Comparison of ENCODE assay signal across 30 cellular contexts in the genomic region with DNA sequence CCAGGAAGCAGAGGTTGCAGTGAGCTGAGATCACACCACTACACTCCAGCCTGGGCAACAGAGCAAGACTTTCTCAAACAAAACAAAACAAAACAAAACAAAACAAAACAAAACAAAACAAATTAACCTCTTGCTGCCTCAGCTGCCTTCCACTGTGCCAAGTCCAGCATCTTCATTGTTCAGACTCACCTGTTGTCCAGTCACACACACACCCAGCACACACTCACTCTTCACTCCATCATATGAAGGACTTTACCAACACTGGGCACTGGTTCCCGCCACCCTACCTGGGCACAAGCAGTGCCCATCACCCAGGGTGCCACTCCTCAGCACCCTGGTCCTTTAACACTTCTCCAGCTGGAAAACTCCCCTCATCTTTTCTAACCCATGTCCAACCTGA. TPM values are rescaled to one million over a fixed set of nuclear protein-coding genes. Genes with fewer than 3 reads are reported as not detected.
DNase-seq lines count a peak whose midpoint lies in the region; ATAC-seq, FAIRE-seq and TF ChIP-seq lines count a peak whose summit lies in the region.
"Had no signal": no experiment of that assay in that cellular context is flagged by ENCODE, and none has a peak within 500 bp of the region (broad histone marks: within the 10 kb centered on the region; RNA-seq: fewer than 3 reads in every experiment).

No MANE protein-coding gene starts in this region.

- H3K56ac ChIP-seq in H1 (replicated peaks; ENCODE audit: insufficient read length, low read depth, low read length), result no peak overlapping the region

- no peak for TF ChIP-seq RAD21 in H1 (IDR thresholded peaks at IDR 0.05 in 1 of 2, conservative IDR thresholded peaks at IDR 0.05 in 1 of 2; ENCODE audit: low read depth in 2 of 2, low read length in 2 of 2)

- H3K79me2 ChIP-seq in H1 (ENCODE audit: control insufficient read depth in 1 of 2, insufficient read depth in 2 of 2, low read length in 2 of 2), result no peaks in the 10 kb centered on the region

- H3K9ac ChIP-seq in H1 (replicated peaks in 1 of 4; ENCODE audit: extremely low read depth in 1 of 4, low read depth in 3 of 4, low read length in 3 of 4), result no peak overlapping the region

- H3K4me2 ChIP-seq in H1 (ENCODE audit: insufficient read depth in 1 of 2, low read depth in 2 of 2, low read length in 2 of 2), result no peak overlapping the region

- peak overlapping the region; percentile 32; the same call in 1 of the 2 replicates for H2BK5ac ChIP-seq in H1 (ENCODE audit: low read depth, low read length)

- no peaks in the 10 kb centered on the region for H3K9me3 Mint-ChIP-seq in activated CD8-positive, alpha-beta T cell treated with anti-CD3 and anti-CD28 coated beads, Interleukin-2, amount 10 ng/mL, durations not matched to agents 7 days and 5 days (ENCODE audit: insufficient read depth)
- no peaks in the 10 kb centered on the region for H3K9me3 Mint-ChIP-seq in activated CD8-positive, alpha-beta T cell treated with anti-CD3 and anti-CD28 coated beads for 36 hours
- no peaks in the 10 kb centered on the region for H3K9me3 Mint-ChIP-seq in progenitor cell of endocrine pancreas (ENCODE audit: low read depth)
- H3K9me3 Mint-ChIP-seq: CD8-positive, alpha-beta memory T cell; central memory CD8-positive, alpha-beta T cell had no signal

- POLR2A ChIA-PET in activated CD8-positive, alpha-beta T cell treated with anti-CD3 and anti-CD28 coated beads, Interleukin-2, amount 10 ng/mL, durations not matched to agents 7 days and 5 days (lab: Charles Lee), result interaction anchor here (0.6 to 1.5 kb wide), 3 partner anchors 64 to 132 kb away, joined by 3 to 5 read pairs (median 3); partner anchors contain the start of genes EPHX1 and SRP9
- POLR2A ChIA-PET in activated CD8-positive, alpha-beta T cell treated with anti-CD3 and anti-CD28 coated beads for 36 hours (lab: Charles Lee), result no interaction called here
- POLR2A ChIA-PET in HEK293 (lab: Yijun Ruan, JAX), result interaction anchor here (0.7 to 2.8 kb wide), 2 partner anchors 14 to 28 kb away, joined by 3 to 10 read pairs; partner anchors contain the start of gene PYCR2
- POLR2A ChIA-PET in H1 (lab: Charles Lee; ENCODE audit: partially characterized antibody), result interaction anchor here (1.1 to 5.3 kb wide), 5 partner anchors 12 to 153 kb away, joined by 3 to 41 read pairs (median 9); partner anchors contain the start of genes H3-3A, LEFTY1 and TMEM63A

- H2AK5ac ChIP-seq in H1 (ENCODE audit: low read depth, low read length), result peak overlapping the region; percentile 45; the same call in 1 of the 2 replicates

- no peaks in the 10 kb centered on the region for H3K9me3 ChIP-seq in HEK293 (ENCODE audit: control insufficient read depth, insufficient read depth, low read depth, low read length)
- H3K9me3 ChIP-seq in H1 (ENCODE audit: insufficient read depth in 2 of 2, low read depth in 1 of 2, low read length in 1 of 2), result no peaks in the 10 kb centered on the region
- H3K9me3 ChIP-seq: prostate gland, right lobe of liver, tibial nerve had no signal

- 86% methylated on average over 1 of the region's 1 CpG; no CpG with 5 or more reads in 1 of the 2 experiments for WGBS in H1 (ENCODE audit: extremely low coverage in 1 of 2, insufficient coverage in 1 of 2, insufficient read length in 1 of 2, insufficient replicate concordance in 2 of 2, low coverage in 1 of 2, low lambda C conversion rate in 2 of 2, missing lambda C conversion rate in 1 of 2), 2 experiments

- H3K23me2 ChIP-seq in H1 (ENCODE audit: low read depth, low read length), result no peaks in the 10 kb centered on the region

- no peak for TF ChIP-seq CTCF in activated CD8-positive, alpha-beta T cell treated with anti-CD3 and anti-CD28 coated beads for 36 hours (IDR thresholded peaks at IDR 0.05)
- TF ChIP-seq CTCF in HEK293 (tag by site-specific recombination; IDR thresholded peaks at IDR 0.05), result no peak
- TF ChIP-seq CTCF in H1 (IDR thresholded peaks at IDR 0.05; ENCODE audit: control extremely low read depth in 1 of 3, insufficient read depth in 1 of 3, low read depth in 1 of 3, low read length in 3 of 3), result no peak
- TF ChIP-seq CTCF in progenitor cell of endocrine pancreas (IDR thresholded peaks at IDR 0.05; ENCODE audit: unreplicated experiment), result no peak

- CTCF ChIA-PET in activated CD8-positive, alpha-beta T cell treated with anti-CD3 and anti-CD28 coated beads, Interleukin-2, amount 10 ng/mL, durations not matched to agents 7 days and 5 days (lab: Charles Lee), result interaction anchor here (1.1 to 5.6 kb wide), 9 partner anchors 10 to 435 kb away, joined by 3 to 63 read pairs (median 7); partner anchors contain the start of genes PYCR2, SRP9 and TMEM63A
- CTCF ChIA-PET in activated CD8-positive, alpha-beta T cell treated with anti-CD3 and anti-CD28 coated beads for 36 hours (lab: Charles Lee), result interaction anchor here (0.9 to 3.4 kb wide), 4 partner anchors 12 to 436 kb away, joined by 3 to 32 read pairs (median 16); partner anchors contain the start of gene TMEM63A
- CTCF ChIA-PET in HEK293 (lab: Yijun Ruan, JAX) (interaction anchor here (0.6 to 9.1 kb wide), 10 partner anchors 23 to 437 kb away, joined by 3 to 84 read pairs (median 7); partner anchors contain the start of gene TMEM63A), H1 (lab: Charles Lee; ENCODE audit: partially characterized antibody) (interaction anchor here (0.8 to 18.7 kb wide), 13 partner anchors 11 to 427 kb away, joined by 3 to 406 read pairs (median 7); partner anchors contain the start of genes LEFTY1, PYCR2 and TMEM63A)

- H3K4me1 Mint-ChIP-seq in activated CD8-positive, alpha-beta T cell treated with anti-CD3 and anti-CD28 coated beads, Interleukin-2, amount 10 ng/mL, durations not matched to agents 7 days and 5 days (ENCODE audit: low read depth), result peaks cover 17% of the 10 kb centered on the region
- peaks cover 22% of the 10 kb centered on the region for H3K4me1 Mint-ChIP-seq in activated CD8-positive, alpha-beta T cell treated with anti-CD3 and anti-CD28 coated beads for 36 hours (ENCODE audit: low read depth)
- H3K4me1 Mint-ChIP-seq in progenitor cell of endocrine pancreas (ENCODE audit: low read depth), result peaks cover 12% of the 10 kb centered on the region

- H2AFZ ChIP-seq in H1 (ENCODE audit: low read length), result no peak overlapping the region

- no peak overlapping the region for H4K5ac ChIP-seq in H1 (ENCODE audit: insufficient read length, low read depth, low read length)

- peak overlapping the region; percentile 89; the same call in 1 of the 2 replicates for H2BK20ac ChIP-seq in H1 (ENCODE audit: low read length)

- no peaks in the 10 kb centered on the region for H3K36me3 Mint-ChIP-seq in activated CD8-positive, alpha-beta T cell treated with anti-CD3 and anti-CD28 coated beads, Interleukin-2, amount 10 ng/mL, durations not matched to agents 7 days and 5 days (ENCODE audit: low read depth)
- H3K36me3 Mint-ChIP-seq in activated CD8-positive, alpha-beta T cell treated with anti-CD3 and anti-CD28 coated beads for 36 hours (ENCODE audit: low read depth), result no peaks in the 10 kb centered on the region
- H3K36me3 Mint-ChIP-seq in progenitor cell of endocrine pancreas (ENCODE audit: insufficient read depth), result peaks cover 3% of the 10 kb centered on the region

- no peak overlapping the region for H4K8ac ChIP-seq in H1 (ENCODE audit: extremely low read depth, insufficient read depth, low read length)

- intact Hi-C loops in activated CD8-positive, alpha-beta T cell treated with anti-CD3 and anti-CD28 coated beads for 36 hours (cut with micrococcal nuclease), result no loop called here

- H3K14ac ChIP-seq in H1 (ENCODE audit: insufficient read length), result no peak overlapping the region

- H3K36me3 ChIP-seq in HEK293 (ENCODE audit: control insufficient read depth in 2 of 2, insufficient read depth in 1 of 2, low read length in 2 of 2), result peaks cover 0 to 3% of the 10 kb centered on the region in 2 experiments; a peak in 1 of 3 replicates
- H3K36me3 ChIP-seq in H1 (ENCODE audit: control insufficient read depth in 2 of 4, insufficient read depth in 4 of 4, low read length in 3 of 4), result no peaks in the 10 kb centered on the region
- H3K36me3 ChIP-seq: prostate gland, right lobe of liver had no signal

- H4K91ac ChIP-seq in H1 (replicated peaks; ENCODE audit: insufficient read length, low read length), result no peak overlapping the region

- no peak overlapping the region for H3K4me3 Mint-ChIP-seq in activated CD8-positive, alpha-beta T cell treated with anti-CD3 and anti-CD28 coated beads, Interleukin-2, amount 10 ng/mL, durations not matched to agents 7 days and 5 days
- H3K4me3 Mint-ChIP-seq in activated CD8-positive, alpha-beta T cell treated with anti-CD3 and anti-CD28 coated beads for 36 hours, result no peak overlapping the region
- no peak overlapping the region for H3K4me3 Mint-ChIP-seq in progenitor cell of endocrine pancreas (ENCODE audit: low read depth)
- H3K4me3 Mint-ChIP-seq: central memory CD8-positive, alpha-beta T cell had no signal

- peak overlapping the region; percentile 18; the same call in 1 of the 2 replicates for H2BK12ac ChIP-seq in H1 (ENCODE audit: low read depth, low read length)

- no peak overlapping the region for H2BK120ac ChIP-seq in H1 (replicated peaks; ENCODE audit: low read depth, low read length)

- H3K18ac ChIP-seq in H1 (ENCODE audit: extremely low read depth, low read length), result no peak overlapping the region

- no peaks in the 10 kb centered on the region for H3K79me1 ChIP-seq in H1 (ENCODE audit: low read depth, low read length)

- H3K27ac ChIP-seq in HEK293 (ENCODE audit: extremely low read depth, low read depth, low read length), result no peak overlapping the region
- H3K27ac ChIP-seq in H1 (ENCODE audit: low read depth, low read length), result no peak overlapping the region
- H3K27ac ChIP-seq: prostate gland, right lobe of liver, SK-N-MC, tibial nerve had no signal

- peak overlapping the region; percentile 36 for H3K4ac ChIP-seq in H1 (replicated peaks; ENCODE audit: insufficient read length, low read depth, low read length)

- FAIRE-seq in H1 (lab: Jason Lieb, UNC) (no peak), urothelium cell line (lab: Jason Lieb, UNC) (no peak)
- FAIRE-seq: GM12892 had no signal

- no peak overlapping the region for H3K4me3 ChIP-seq in HEK293 (ENCODE audit: low read depth, low read length)
- no peak overlapping the region for H3K4me3 ChIP-seq in H1 (ENCODE audit: extremely low read depth in 1 of 4, insufficient read depth in 2 of 4, low read depth in 3 of 4, low read length in 4 of 4)
- H3K4me3 ChIP-seq: prostate gland, right lobe of liver, SK-N-MC, tibial nerve had no signal

- ATAC-seq in activated CD8-positive, alpha-beta T cell treated with anti-CD3 and anti-CD28 coated beads, Interleukin-2, amount 10 ng/mL, durations not matched to agents 7 days and 5 days, result no peak
- ATAC-seq in activated CD8-positive, alpha-beta T cell treated with anti-CD3 and anti-CD28 coated beads for 36 hours, result no peak
- no peak for ATAC-seq in left lobe of liver
- ATAC-seq: esophagus mucosa, HCT116, left ventricle myocardium superior, right lobe of liver had no signal

- H2BK15ac ChIP-seq in H1 (ENCODE audit: low read length), result 0 out of 2 replicates have a peak overlapping the region, but pooled peaks have one; percentile 31

- no peaks in the 10 kb centered on the region; a peak in 2 of 7 replicates for H3K27me3 ChIP-seq in H1 (replicated peaks in 1 of 4; ENCODE audit: control insufficient read depth in 3 of 4, extremely low read depth in 1 of 4, insufficient read depth in 3 of 4, low read length in 3 of 4)
- H3K27me3 ChIP-seq: right lobe of liver, tibial nerve had no signal

- DNase-seq in activated CD8-positive, alpha-beta T cell treated with anti-CD3 and anti-CD28 coated beads, Interleukin-2, amount 10 ng/mL, durations not matched to agents 7 days and 5 days, result no peak
- no peak for DNase-seq in activated CD8-positive, alpha-beta T cell treated with anti-CD3 and anti-CD28 coated beads for 36 hours
- no peak for DNase-seq in H1 (ENCODE audit: low read depth in 1 of 2, low spot score in 2 of 2)
- no peak for DNase-seq in progenitor cell of endocrine pancreas (ENCODE audit: low spot score, unreplicated experiment)
- no peak for DNase-seq in stimulated activated CD4-positive, alpha-beta T cell treated with anti-CD3 and anti-CD28 coated beads, Interleukin-1b, Interleukin-23, amount 100 ng/mL, for 48 hours
- no peak for DNase-seq in left lobe of liver (ENCODE audit: low spot score)
- DNase-seq in urothelium cell line (ENCODE audit: low spot score), result no peak
- DNase-seq: activated effector memory CD4-positive, alpha-beta T cell treated with Interleukin-2 at 50 U/mL for 16 hours; AML-193; CD8-positive, alpha-beta memory T cell; head of caudate nucleus; islet precursor cell; left ventricle myocardium superior; MV-4-11; NCI-H446 treated with DMSO at 0.1 percent for 48 hours; PC-3; stimulated activated CD4-positive, alpha-beta T cell treated with anti-CD3 and anti-CD28 coated beads, Interleukin-2, amount 100 ng/mL, for 48 hours had no signal

- no peak for TF ChIP-seq EP300 in H1 (IDR thresholded peaks at IDR 0.05; ENCODE audit: borderline replicate concordance in 1 of 2, low read depth in 2 of 2, low read length in 2 of 2)

- H4K20me1 ChIP-seq in H1 (replicated peaks in 1 of 2; ENCODE audit: control insufficient read depth in 1 of 2, insufficient read depth in 2 of 2, low read length in 2 of 2), result no peaks in the 10 kb centered on the region

- peaks cover 7% of the 10 kb centered on the region for H3K27me3 Mint-ChIP-seq in activated CD8-positive, alpha-beta T cell treated with anti-CD3 and anti-CD28 coated beads, Interleukin-2, amount 10 ng/mL, durations not matched to agents 7 days and 5 days (ENCODE audit: low read depth)
- no peaks in the 10 kb centered on the region for H3K27me3 Mint-ChIP-seq in activated CD8-positive, alpha-beta T cell treated with anti-CD3 and anti-CD28 coated beads for 36 hours
- H3K27me3 Mint-ChIP-seq in progenitor cell of endocrine pancreas, result peaks cover 24% of the 10 kb centered on the region
- H3K27me3 Mint-ChIP-seq: CD8-positive, alpha-beta memory T cell; central memory CD8-positive, alpha-beta T cell had no signal

- H3K4me1 ChIP-seq in HEK293 (ENCODE audit: control insufficient read depth, insufficient read depth, low read length) (no peaks in the 10 kb centered on the region), H1 (replicated peaks in 1 of 4; ENCODE audit: control insufficient read depth in 3 of 4, insufficient read depth in 4 of 4, low read length in 3 of 4) (peaks cover 0 to 7% (median 1%) of the 10 kb centered on the region in 4 experiments; a peak in 2 of 7 replicates)
- H3K4me1 ChIP-seq: prostate gland had no signal

- peak overlapping the region; percentile 7 for H3K27ac Mint-ChIP-seq in activated CD8-positive, alpha-beta T cell treated with anti-CD3 and anti-CD28 coated beads, Interleukin-2, amount 10 ng/mL, durations not matched to agents 7 days and 5 days
- H3K27ac Mint-ChIP-seq in activated CD8-positive, alpha-beta T cell treated with anti-CD3 and anti-CD28 coated beads for 36 hours, result no peak overlapping the region
- H3K27ac Mint-ChIP-seq in progenitor cell of endocrine pancreas, result peak overlapping the region; percentile 49

- no peak for TF ChIP-seq POLR2A in H1 (IDR thresholded peaks at IDR 0.05; ENCODE audit: control extremely low read depth in 1 of 2, low read depth in 2 of 2, low read length in 2 of 2)

- no peak overlapping the region for H3K23ac ChIP-seq in H1 (ENCODE audit: insufficient read length)

RNA-seq across cellular contexts. Expression of gene PYCR2, which starts 14.6 kb away (rescaled TPM):
- total RNA-seq in activated CD8-positive, alpha-beta T cell treated with anti-CD3 and anti-CD28 coated beads, Interleukin-2, amount 10 ng/mL, durations not matched to agents 7 days and 5 days, result 100 to 1,000 TPM; 122 to 126 TPM
- 100 to 1,000 TPM; 132 to 134 TPM for total RNA-seq in activated CD8-positive, alpha-beta T cell treated with anti-CD3 and anti-CD28 coated beads for 36 hours
- total RNA-seq in H1 (2021; fragmentation: NEBNext Ultra II Directional; extraction: Animal tissue kit (Norgen Biotek cat#: 25700)), result 84.3 and 84.6 TPM in 2 replicates
- 79.3 and 96.6 TPM in 2 replicates for polyA plus RNA-seq in H1 (2011; rRNA removed)
- 96.5 TPM for polyA plus RNA-seq in H1 (2011; cell fraction: cytosol; rRNA removed)
- 96.7 TPM for polyA plus RNA-seq in H1 (2011; cell fraction: nucleus; rRNA removed)
- polyA plus RNA-seq in H1 (2012, experiment 1 of 2), result 63.1 to 84.9 TPM (median 76.1 TPM) in 4 replicates
- 59.4 TPM for polyA plus RNA-seq in H1 (2012, experiment 2 of 2)
- 113 TPM for polyA plus RNA-seq in H1 (2013, experiment 1 of 2)
- 115 TPM for polyA plus RNA-seq in H1 (2013, experiment 2 of 2)
- 41.8 and 68.7 TPM in 2 replicates for polyA minus RNA-seq in H1 (2011; rRNA and poly(A)+ RNA removed)
- 22.0 TPM for polyA minus RNA-seq in H1 (2011; cell fraction: cytosol; rRNA and poly(A)+ RNA removed)
- 26.9 TPM for polyA minus RNA-seq in H1 (2011; cell fraction: nucleus; rRNA and poly(A)+ RNA removed)
- 54.5 and 54.8 TPM in 2 replicates for total RNA-seq in progenitor cell of endocrine pancreas
- total RNA-seq in left lobe of liver, result 26.9 TPM

RNA-seq across cellular contexts. Expression of gene LEFTY1, which starts 20.5 kb away (rescaled TPM):
- not detected for total RNA-seq in activated CD8-positive, alpha-beta T cell treated with anti-CD3 and anti-CD28 coated beads, Interleukin-2, amount 10 ng/mL, durations not matched to agents 7 days and 5 days
- under 1 TPM; 0.16 to 0.83 TPM for total RNA-seq in activated CD8-positive, alpha-beta T cell treated with anti-CD3 and anti-CD28 coated beads for 36 hours
- 8.4 and 11.7 TPM in 2 replicates for total RNA-seq in H1 (2021; fragmentation: NEBNext Ultra II Directional; extraction: Animal tissue kit (Norgen Biotek cat#: 25700))
- 4.5 and 7.3 TPM in 2 replicates for polyA plus RNA-seq in H1 (2011; rRNA removed)
- 7.1 TPM for polyA plus RNA-seq in H1 (2011; cell fraction: cytosol; rRNA removed)
- 8.4 TPM for polyA plus RNA-seq in H1 (2011; cell fraction: nucleus; rRNA removed)
- polyA plus RNA-seq in H1 (2012, experiment 1 of 2), result 1.8 to 3.5 TPM (median 3.1 TPM) in 4 replicates
- polyA plus RNA-seq in H1 (2012, experiment 2 of 2), result 3.5 TPM
- polyA plus RNA-seq in H1 (2013, experiment 1 of 2), result 112 TPM
- 131 TPM for polyA plus RNA-seq in H1 (2013, experiment 2 of 2)
- 0.66 and 1.3 TPM in 2 replicates for polyA minus RNA-seq in H1 (2011; rRNA and poly(A)+ RNA removed)
- polyA minus RNA-seq in H1 (2011; cell fraction: cytosol; rRNA and poly(A)+ RNA removed), result 3.0 TPM
- 3.1 TPM for polyA minus RNA-seq in H1 (2011; cell fraction: nucleus; rRNA and poly(A)+ RNA removed)
- total RNA-seq in progenitor cell of endocrine pancreas (22.9 and 26.0 TPM in 2 replicates), left lobe of liver (1.3 TPM)
- total RNA-seq: A673; CD8-positive, alpha-beta memory T cell; esophagus mucosa; fibroblast of villous mesenchyme; left ventricle myocardium superior; LHCN-M2; PC-3; T-helper 2 cell treated with Interferon-gamma antibody and Interleukin-4, amounts not matched to agents 100 ng/mL and 5 ng/mL, for 36 hours had no signal

RNA-seq across cellular contexts. Expression of gene TMEM63A, which starts 27.3 kb away (rescaled TPM):
- 10 to 100 TPM; 83.5 to 85.8 TPM for total RNA-seq in activated CD8-positive, alpha-beta T cell treated with anti-CD3 and anti-CD28 coated beads, Interleukin-2, amount 10 ng/mL, durations not matched to agents 7 days and 5 days
- 10 to 100 TPM; 51.4 to 54.6 TPM for total RNA-seq in activated CD8-positive, alpha-beta T cell treated with anti-CD3 and anti-CD28 coated beads for 36 hours
- total RNA-seq in H1 (2021; fragmentation: NEBNext Ultra II Directional; extraction: Animal tissue kit (Norgen Biotek cat#: 25700)), result 41.2 and 55.4 TPM in 2 replicates
- polyA plus RNA-seq in H1 (2011; rRNA removed), result 26.1 and 38.5 TPM in 2 replicates
- 28.6 TPM for polyA plus RNA-seq in H1 (2011; cell fraction: cytosol; rRNA removed)
- polyA plus RNA-seq in H1 (2011; cell fraction: nucleus; rRNA removed), result 210 TPM
- polyA plus RNA-seq in H1 (2012, experiment 1 of 2), result 25.5 to 31.0 TPM (median 28.0 TPM) in 4 replicates
- polyA plus RNA-seq in H1 (2012, experiment 2 of 2), result 17.4 TPM
- polyA plus RNA-seq in H1 (2013, experiment 1 of 2), result 90.4 TPM
- 88.5 TPM for polyA plus RNA-seq in H1 (2013, experiment 2 of 2)
- polyA minus RNA-seq in H1 (2011; rRNA and poly(A)+ RNA removed), result 42.6 and 57.5 TPM in 2 replicates
- 21.2 TPM for polyA minus RNA-seq in H1 (2011; cell fraction: cytosol; rRNA and poly(A)+ RNA removed)
- polyA minus RNA-seq in H1 (2011; cell fraction: nucleus; rRNA and poly(A)+ RNA removed), result 70.6 TPM
- total RNA-seq in progenitor cell of endocrine pancreas (236 and 246 TPM in 2 replicates), left lobe of liver (69.1 TPM)

RNA-seq across cellular contexts. Expression of gene LEFTY2, which starts 31.5 kb away (rescaled TPM):
- total RNA-seq in activated CD8-positive, alpha-beta T cell treated with anti-CD3 and anti-CD28 coated beads, Interleukin-2, amount 10 ng/mL, durations not matched to agents 7 days and 5 days, result not detected
- not detected for total RNA-seq in activated CD8-positive, alpha-beta T cell treated with anti-CD3 and anti-CD28 coated beads for 36 hours
- total RNA-seq in H1 (2021; fragmentation: NEBNext Ultra II Directional; extraction: Animal tissue kit (Norgen Biotek cat#: 25700)), result 3.2 and 4.3 TPM in 2 replicates
- 2.6 and 2.9 TPM in 2 replicates for polyA plus RNA-seq in H1 (2011; rRNA removed)
- polyA plus RNA-seq in H1 (2011; cell fraction: cytosol; rRNA removed), result 3.1 TPM
- polyA plus RNA-seq in H1 (2011; cell fraction: nucleus; rRNA removed), result 2.5 TPM
- polyA plus RNA-seq in H1 (2012, experiment 1 of 2), result 0.94 to 1.9 TPM (median 1.4 TPM) in 4 replicates
- polyA plus RNA-seq in H1 (2012, experiment 2 of 2), result 2.2 TPM
- 44.6 TPM for polyA plus RNA-seq in H1 (2013, experiment 1 of 2)
- polyA plus RNA-seq in H1 (2013, experiment 2 of 2), result 54.0 TPM
- polyA minus RNA-seq in H1 (2011; rRNA and poly(A)+ RNA removed), result 0.83 and 1.4 TPM in 2 replicates
- polyA minus RNA-seq in H1 (2011; cell fraction: cytosol; rRNA and poly(A)+ RNA removed), result 0.88 TPM
- polyA minus RNA-seq in H1 (2011; cell fraction: nucleus; rRNA and poly(A)+ RNA removed), result 1.5 TPM
- total RNA-seq in progenitor cell of endocrine pancreas (0.22 and 0.51 TPM in 2 replicates), left lobe of liver (not detected)
- total RNA-seq: A673; CD8-positive, alpha-beta memory T cell; esophagus mucosa; LHCN-M2; PC-3; T-helper 2 cell treated with Interferon-gamma antibody and Interleukin-4, amounts not matched to agents 100 ng/mL and 5 ng/mL, for 36 hours; tibial nerve had no signal
- polyA plus RNA-seq: CD8-positive, alpha-beta memory T cell had no signal
